ENCODE assay signal across 1 cellular context in the genomic region with DNA sequence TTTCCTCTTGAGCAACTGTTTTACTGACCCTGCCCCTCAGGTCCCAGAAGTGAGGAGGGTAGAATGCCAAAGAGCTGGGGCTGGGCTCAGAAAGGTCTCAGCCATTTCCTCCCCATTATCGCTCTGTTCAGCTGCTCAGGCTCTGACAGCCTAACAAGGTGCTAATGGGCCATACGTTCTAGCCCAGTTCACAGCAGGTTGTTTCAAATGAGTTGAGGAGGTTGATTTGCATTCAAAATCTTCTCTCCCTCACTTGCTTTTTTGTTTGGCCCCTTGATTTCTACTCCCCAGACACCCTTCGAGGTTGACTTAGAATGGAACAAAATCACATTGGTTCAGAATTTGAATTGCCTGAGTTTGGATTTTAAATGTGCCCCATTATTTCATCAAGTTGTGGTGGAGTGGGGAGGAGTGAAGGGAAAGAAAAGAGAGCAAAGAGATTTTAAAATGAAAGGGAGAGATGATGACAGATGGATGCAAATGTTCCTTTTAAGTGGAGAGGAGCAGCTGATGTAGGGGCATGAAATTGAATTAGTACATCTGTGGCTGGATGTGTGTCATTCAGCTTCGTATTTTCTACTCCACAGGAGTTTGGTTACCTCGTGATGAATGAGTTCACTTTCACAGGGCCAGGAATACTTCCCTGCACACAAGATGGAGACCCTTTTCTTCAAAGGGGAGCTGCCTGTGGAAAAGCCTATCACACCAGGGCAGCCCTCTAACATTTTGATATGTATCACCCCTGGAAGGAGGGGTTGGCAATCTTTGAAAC.
TF ChIP-seq lines count a peak whose summit lies in the region.

No MANE protein-coding gene starts in this region.

TF ChIP-seq in SK-N-SH, 30 proteins besides CTCF, POLR2A, EP300 and RAD21:
- TF ChIP-seq SMC3 (IDR thresholded peaks at IDR 0.05; ENCODE audit: low read depth, low read length): no peak
- no peak for TF ChIP-seq GATA2 (CRISPR knock-in tag; IDR thresholded peaks at IDR 0.05)
- TF ChIP-seq, protein P1, sequence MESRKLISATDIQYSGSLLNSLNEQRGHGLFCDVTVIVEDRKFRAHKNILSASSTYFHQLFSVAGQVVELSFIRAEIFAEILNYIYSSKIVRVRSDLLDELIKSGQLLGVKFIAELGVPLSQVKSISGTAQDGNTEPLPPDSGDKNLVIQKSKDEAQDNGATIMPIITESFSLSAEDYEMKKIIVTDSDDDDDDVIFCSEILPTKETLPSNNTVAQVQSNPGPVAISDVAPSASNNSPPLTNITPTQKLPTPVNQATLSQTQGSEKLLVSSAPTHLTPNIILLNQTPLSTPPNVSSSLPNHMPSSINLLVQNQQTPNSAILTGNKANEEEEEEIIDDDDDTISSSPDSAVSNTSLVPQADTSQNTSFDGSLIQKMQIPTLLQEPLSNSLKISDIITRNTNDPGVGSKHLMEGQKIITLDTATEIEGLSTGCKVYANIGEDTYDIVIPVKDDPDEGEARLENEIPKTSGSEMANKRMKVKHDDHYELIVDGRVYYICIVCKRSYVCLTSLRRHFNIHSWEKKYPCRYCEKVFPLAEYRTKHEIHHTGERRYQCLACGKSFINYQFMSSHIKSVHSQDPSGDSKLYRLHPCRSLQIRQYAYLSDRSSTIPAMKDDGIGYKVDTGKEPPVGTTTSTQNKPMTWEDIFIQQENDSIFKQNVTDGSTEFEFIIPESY (IDR thresholded peaks at IDR 0.05; ENCODE audit: borderline replicate concordance, low read depth): no peak
- no peak for TF ChIP-seq MEF2A (IDR thresholded peaks at IDR 0.05; ENCODE audit: borderline replicate concordance, low read depth)
- no peak for TF ChIP-seq SIN3A (IDR thresholded peaks at IDR 0.05; ENCODE audit: borderline replicate concordance, low read depth, low read length)
- TF ChIP-seq NRF1 (IDR thresholded peaks at IDR 0.05; ENCODE audit: low read depth, low read length): no peak
- TF ChIP-seq MXI1 (IDR thresholded peaks at IDR 0.05; ENCODE audit: low read depth, low read length): no peak
- TF ChIP-seq POLR2AphosphoS5 (IDR thresholded peaks at IDR 0.05; ENCODE audit: low read depth, low read length): no peak
- TF ChIP-seq, protein P2, sequence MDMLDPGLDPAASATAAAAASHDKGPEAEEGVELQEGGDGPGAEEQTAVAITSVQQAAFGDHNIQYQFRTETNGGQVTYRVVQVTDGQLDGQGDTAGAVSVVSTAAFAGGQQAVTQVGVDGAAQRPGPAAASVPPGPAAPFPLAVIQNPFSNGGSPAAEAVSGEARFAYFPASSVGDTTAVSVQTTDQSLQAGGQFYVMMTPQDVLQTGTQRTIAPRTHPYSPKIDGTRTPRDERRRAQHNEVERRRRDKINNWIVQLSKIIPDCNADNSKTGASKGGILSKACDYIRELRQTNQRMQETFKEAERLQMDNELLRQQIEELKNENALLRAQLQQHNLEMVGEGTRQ (IDR thresholded peaks at IDR 0.05; ENCODE audit: borderline replicate concordance, low read depth, low read length): no peak
- TF ChIP-seq, protein P3, sequence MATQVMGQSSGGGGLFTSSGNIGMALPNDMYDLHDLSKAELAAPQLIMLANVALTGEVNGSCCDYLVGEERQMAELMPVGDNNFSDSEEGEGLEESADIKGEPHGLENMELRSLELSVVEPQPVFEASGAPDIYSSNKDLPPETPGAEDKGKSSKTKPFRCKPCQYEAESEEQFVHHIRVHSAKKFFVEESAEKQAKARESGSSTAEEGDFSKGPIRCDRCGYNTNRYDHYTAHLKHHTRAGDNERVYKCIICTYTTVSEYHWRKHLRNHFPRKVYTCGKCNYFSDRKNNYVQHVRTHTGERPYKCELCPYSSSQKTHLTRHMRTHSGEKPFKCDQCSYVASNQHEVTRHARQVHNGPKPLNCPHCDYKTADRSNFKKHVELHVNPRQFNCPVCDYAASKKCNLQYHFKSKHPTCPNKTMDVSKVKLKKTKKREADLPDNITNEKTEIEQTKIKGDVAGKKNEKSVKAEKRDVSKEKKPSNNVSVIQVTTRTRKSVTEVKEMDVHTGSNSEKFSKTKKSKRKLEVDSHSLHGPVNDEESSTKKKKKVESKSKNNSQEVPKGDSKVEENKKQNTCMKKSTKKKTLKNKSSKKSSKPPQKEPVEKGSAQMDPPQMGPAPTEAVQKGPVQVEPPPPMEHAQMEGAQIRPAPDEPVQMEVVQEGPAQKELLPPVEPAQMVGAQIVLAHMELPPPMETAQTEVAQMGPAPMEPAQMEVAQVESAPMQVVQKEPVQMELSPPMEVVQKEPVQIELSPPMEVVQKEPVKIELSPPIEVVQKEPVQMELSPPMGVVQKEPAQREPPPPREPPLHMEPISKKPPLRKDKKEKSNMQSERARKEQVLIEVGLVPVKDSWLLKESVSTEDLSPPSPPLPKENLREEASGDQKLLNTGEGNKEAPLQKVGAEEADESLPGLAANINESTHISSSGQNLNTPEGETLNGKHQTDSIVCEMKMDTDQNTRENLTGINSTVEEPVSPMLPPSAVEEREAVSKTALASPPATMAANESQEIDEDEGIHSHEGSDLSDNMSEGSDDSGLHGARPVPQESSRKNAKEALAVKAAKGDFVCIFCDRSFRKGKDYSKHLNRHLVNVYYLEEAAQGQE (IDR thresholded peaks at IDR 0.05; ENCODE audit: low read depth, low read length): no peak
- no peak for TF ChIP-seq RCOR1 (IDR thresholded peaks at IDR 0.05; ENCODE audit: low read length)
- TF ChIP-seq, protein P4, sequence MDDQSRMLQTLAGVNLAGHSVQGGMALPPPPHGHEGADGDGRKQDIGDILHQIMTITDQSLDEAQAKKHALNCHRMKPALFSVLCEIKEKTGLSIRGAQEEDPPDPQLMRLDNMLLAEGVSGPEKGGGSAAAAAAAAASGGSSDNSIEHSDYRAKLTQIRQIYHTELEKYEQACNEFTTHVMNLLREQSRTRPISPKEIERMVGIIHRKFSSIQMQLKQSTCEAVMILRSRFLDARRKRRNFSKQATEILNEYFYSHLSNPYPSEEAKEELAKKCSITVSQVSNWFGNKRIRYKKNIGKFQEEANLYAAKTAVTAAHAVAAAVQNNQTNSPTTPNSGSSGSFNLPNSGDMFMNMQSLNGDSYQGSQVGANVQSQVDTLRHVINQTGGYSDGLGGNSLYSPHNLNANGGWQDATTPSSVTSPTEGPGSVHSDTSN (IDR thresholded peaks at IDR 0.05): no peak
- TF ChIP-seq ELF1 (IDR thresholded peaks at IDR 0.05): no peak
- no peak for TF ChIP-seq TAF1 (IDR thresholded peaks at IDR 0.05; ENCODE audit: borderline replicate concordance, low read depth, low read length)
- TF ChIP-seq, protein P5, sequence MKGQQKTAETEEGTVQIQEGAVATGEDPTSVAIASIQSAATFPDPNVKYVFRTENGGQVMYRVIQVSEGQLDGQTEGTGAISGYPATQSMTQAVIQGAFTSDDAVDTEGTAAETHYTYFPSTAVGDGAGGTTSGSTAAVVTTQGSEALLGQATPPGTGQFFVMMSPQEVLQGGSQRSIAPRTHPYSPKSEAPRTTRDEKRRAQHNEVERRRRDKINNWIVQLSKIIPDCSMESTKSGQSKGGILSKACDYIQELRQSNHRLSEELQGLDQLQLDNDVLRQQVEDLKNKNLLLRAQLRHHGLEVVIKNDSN (IDR thresholded peaks at IDR 0.05; ENCODE audit: borderline replicate concordance, low read depth): no peak
